16 cellular contexts compared by ENCODE assay signal in the genomic region with DNA sequence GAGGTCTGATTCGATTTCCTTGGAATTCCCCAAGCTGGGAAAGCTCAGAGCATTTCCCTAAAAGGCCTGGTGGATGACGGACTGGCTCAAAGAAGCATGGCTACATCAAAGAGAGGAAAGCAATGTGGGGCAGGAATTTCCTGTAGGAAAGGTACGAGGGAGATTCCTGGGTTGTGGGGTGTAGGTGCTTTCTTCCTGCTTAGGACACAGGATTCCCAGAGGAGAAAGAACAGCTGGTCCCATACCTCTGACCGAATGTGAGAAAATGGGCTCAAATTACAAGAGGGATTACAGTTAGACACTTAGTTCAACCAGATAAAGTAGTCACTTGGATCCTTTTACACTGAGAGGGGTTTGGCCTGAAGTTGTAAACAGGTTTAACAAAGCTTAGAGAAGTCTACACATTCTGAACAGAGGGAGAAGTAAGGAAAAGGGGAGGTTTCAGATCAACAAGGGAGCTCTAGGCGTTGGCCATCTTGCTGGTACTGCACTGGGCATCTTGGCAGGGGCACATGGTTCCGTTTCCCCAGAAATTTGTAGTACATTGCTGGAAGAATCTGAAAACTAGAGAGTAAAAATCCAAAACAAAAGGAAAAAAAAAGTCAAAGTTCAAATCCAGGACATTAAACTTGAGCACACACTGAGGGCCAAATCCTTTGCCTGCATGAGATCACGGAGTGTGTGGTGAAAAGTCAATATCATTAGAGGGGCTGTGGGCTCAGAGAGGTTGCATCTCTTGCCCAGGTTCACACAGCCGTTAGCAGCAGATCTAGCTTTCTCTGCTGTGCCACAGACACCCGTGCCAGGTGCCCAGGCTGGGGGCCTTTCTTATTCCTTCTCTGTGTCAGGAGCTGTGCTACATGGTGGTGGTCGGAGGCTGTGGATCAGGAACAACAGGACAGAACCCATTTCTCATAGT.
DNase-seq lines count a peak whose midpoint lies in the region; ATAC-seq and TF ChIP-seq lines count a peak whose summit lies in the region.
"Had no signal": no experiment of that assay in that cellular context is flagged by ENCODE, and none has a peak within 500 bp of the region (broad histone marks: within the 10 kb centered on the region; RNA-seq: fewer than 3 reads in every experiment).

No MANE protein-coding gene starts in this region.

- H3F3A ChIP-seq in smooth muscle cell (ENCODE audit: low read depth) = peaks cover 10% of the 10 kb centered on the region

- peak overlapping the region; percentile 3 for H3K9ac ChIP-seq in adipocyte (ENCODE audit: low read length)
- no peak overlapping the region for H3K9ac ChIP-seq in liver (ENCODE audit: low read depth in 1 of 2, low read length in 2 of 2)
- peak overlapping the region; percentile 23 for H3K9ac ChIP-seq in smooth muscle cell (ENCODE audit: low read depth)
- H3K9ac ChIP-seq: KMS-11 had no signal

- H2AFZ ChIP-seq in smooth muscle cell (ENCODE audit: low read depth) = no peak overlapping the region

- H3K9me3 ChIP-seq in adipocyte (ENCODE audit: control insufficient read depth, low read length) (no peaks in the 10 kb centered on the region), liver (ENCODE audit: control insufficient read depth in 4 of 4, low read length in 3 of 4) (no peaks in the 10 kb centered on the region), smooth muscle cell (replicated peaks; ENCODE audit: low read depth) (no peaks in the 10 kb centered on the region), lower lobe of right lung (no peaks in the 10 kb centered on the region), MG63 (no peaks in the 10 kb centered on the region)
- H3K9me3 ChIP-seq: esophagus squamous epithelium had no signal

- peak in 1 of 2 donors; percentile 13 for TF ChIP-seq RAD21 in liver (IDR thresholded peaks at IDR 0.05)

- TF ChIP-seq CTCF in liver (IDR thresholded peaks at IDR 0.05; ENCODE audit: low read depth, low read length, missing input control) (no peak), smooth muscle cell (IDR thresholded peaks at IDR 0.05; ENCODE audit: borderline replicate concordance, insufficient read depth, poor library complexity, severe bottlenecking) (no peak), lower lobe of right lung (IDR thresholded peaks at IDR 0.05) (no peak)

- no peak for ATAC-seq in lower lobe of right lung
- ATAC-seq in GM18858 (IDR thresholded peaks at IDR 0.05; ENCODE audit: unreplicated experiment) = no peak
- ATAC-seq: naive thymus-derived CD8-positive, alpha-beta T cell; T-cell had no signal

- 60% methylated on average over 10 of the region's 10 CpGs for WGBS in liver
- WGBS in smooth muscle cell (ENCODE audit: low lambda C conversion rate) = 45% methylated on average over 10 of the region's 10 CpGs

- H3K4me1 ChIP-seq in adipocyte (ENCODE audit: control insufficient read depth, insufficient read depth, low read length) (peaks cover 43% of the 10 kb centered on the region), liver (ENCODE audit: control insufficient read depth in 4 of 4, insufficient read depth in 4 of 4, low read length in 3 of 4) (peaks cover 6 to 12% (median 8%) of the 10 kb centered on the region in 4 donors), smooth muscle cell (ENCODE audit: low read depth) (peaks cover 25% of the 10 kb centered on the region), lower lobe of right lung (peaks cover 12% of the 10 kb centered on the region)

- H3K4me2 ChIP-seq in smooth muscle cell = peak overlapping the region; percentile 44
- H3K4me2 ChIP-seq: KMS-11 had no signal

- no peak overlapping the region for H3K4me3 ChIP-seq in adipocyte (ENCODE audit: low read length)
- no peak overlapping the region for H3K4me3 ChIP-seq in liver (ENCODE audit: low read depth in 1 of 3, low read length in 3 of 3)
- H3K4me3 ChIP-seq in smooth muscle cell = no peak overlapping the region
- no peak overlapping the region for H3K4me3 ChIP-seq in lower lobe of right lung
- no peak overlapping the region for H3K4me3 ChIP-seq in MG63
- H3K4me3 ChIP-seq: esophagus squamous epithelium had no signal

- H4K20me1 ChIP-seq in smooth muscle cell (ENCODE audit: low read depth) = no peaks in the 10 kb centered on the region

- no peaks in the 10 kb centered on the region for H3K79me2 ChIP-seq in smooth muscle cell (ENCODE audit: low read depth)

- H3K27me3 ChIP-seq in adipocyte (replicated peaks; ENCODE audit: control insufficient read depth, insufficient read depth, low read length) = no peaks in the 10 kb centered on the region
- H3K27me3 ChIP-seq in liver (ENCODE audit: control insufficient read depth in 4 of 4, insufficient read depth in 4 of 4, low read length in 3 of 4) = no peaks in the 10 kb centered on the region
- no peaks in the 10 kb centered on the region for H3K27me3 ChIP-seq in smooth muscle cell (ENCODE audit: low read depth)
- H3K27me3 ChIP-seq in lower lobe of right lung (ENCODE audit: low read depth) = no peaks in the 10 kb centered on the region
- H3K27me3 ChIP-seq in MG63 = no peaks in the 10 kb centered on the region

- intact Hi-C loops in lower lobe of right lung (cut with DNase I) = no loop called here

- H3K36me3 ChIP-seq in adipocyte (ENCODE audit: control insufficient read depth, insufficient read depth, low read length, severe bottlenecking) (no peaks in the 10 kb centered on the region), liver (ENCODE audit: control insufficient read depth in 4 of 4, insufficient read depth in 3 of 4, low read depth in 1 of 4, low read length in 3 of 4) (no peaks in the 10 kb centered on the region), smooth muscle cell (ENCODE audit: low read depth) (no peaks in the 10 kb centered on the region), lower lobe of right lung (no peaks in the 10 kb centered on the region), MG63 (no peaks in the 10 kb centered on the region)
- H3K36me3 ChIP-seq: esophagus squamous epithelium had no signal

- H3K27ac ChIP-seq in liver (ENCODE audit: low read depth in 1 of 2, low read length in 2 of 2) = peak overlapping the region in 1 of 2 donors; percentile 38
- peak overlapping the region; percentile 68 for H3K27ac ChIP-seq in smooth muscle cell (ENCODE audit: low read depth)
- no peak overlapping the region for H3K27ac ChIP-seq in lower lobe of right lung
- H3K27ac ChIP-seq: esophagus squamous epithelium, KMS-11 had no signal

- DNase-seq in activated CD8-positive, alpha-beta memory T cell treated with anti-CD3 and anti-CD28 coated beads, Interleukin-2, amount 50 U/mL, for 48 hours = peak; percentile 32
- no peak for DNase-seq in activated CD8-positive, alpha-beta memory T cell treated with anti-CD3 and anti-CD28 coated beads for 24 hours
- DNase-seq in adipocyte (ENCODE audit: low read depth) (no peak), smooth muscle cell (lab: John Stamatoyannopoulos, UW; ENCODE audit: unreplicated experiment) (no peak), lower lobe of right lung (no peak), MG63 (no peak)
- DNase-seq: activated naive CD4-positive, alpha-beta T cell treated with Interleukin-2 at 50 U/mL for 16 hours; central memory CD4-positive, alpha-beta T cell; esophagus squamous epithelium; naive thymus-derived CD8-positive, alpha-beta T cell; NCI-H187; stimulated activated CD4-positive, alpha-beta T cell treated with anti-CD3 and anti-CD28 coated beads, Interleukin-12 subunit alpha, Interleukin-12 subunit beta, amount 100 ng/mL, for 4 hours had no signal

TF ChIP-seq in liver, 16 proteins besides CTCF, POLR2A, EP300 and RAD21 (continues in another document):
- TF ChIP-seq, protein P1, sequence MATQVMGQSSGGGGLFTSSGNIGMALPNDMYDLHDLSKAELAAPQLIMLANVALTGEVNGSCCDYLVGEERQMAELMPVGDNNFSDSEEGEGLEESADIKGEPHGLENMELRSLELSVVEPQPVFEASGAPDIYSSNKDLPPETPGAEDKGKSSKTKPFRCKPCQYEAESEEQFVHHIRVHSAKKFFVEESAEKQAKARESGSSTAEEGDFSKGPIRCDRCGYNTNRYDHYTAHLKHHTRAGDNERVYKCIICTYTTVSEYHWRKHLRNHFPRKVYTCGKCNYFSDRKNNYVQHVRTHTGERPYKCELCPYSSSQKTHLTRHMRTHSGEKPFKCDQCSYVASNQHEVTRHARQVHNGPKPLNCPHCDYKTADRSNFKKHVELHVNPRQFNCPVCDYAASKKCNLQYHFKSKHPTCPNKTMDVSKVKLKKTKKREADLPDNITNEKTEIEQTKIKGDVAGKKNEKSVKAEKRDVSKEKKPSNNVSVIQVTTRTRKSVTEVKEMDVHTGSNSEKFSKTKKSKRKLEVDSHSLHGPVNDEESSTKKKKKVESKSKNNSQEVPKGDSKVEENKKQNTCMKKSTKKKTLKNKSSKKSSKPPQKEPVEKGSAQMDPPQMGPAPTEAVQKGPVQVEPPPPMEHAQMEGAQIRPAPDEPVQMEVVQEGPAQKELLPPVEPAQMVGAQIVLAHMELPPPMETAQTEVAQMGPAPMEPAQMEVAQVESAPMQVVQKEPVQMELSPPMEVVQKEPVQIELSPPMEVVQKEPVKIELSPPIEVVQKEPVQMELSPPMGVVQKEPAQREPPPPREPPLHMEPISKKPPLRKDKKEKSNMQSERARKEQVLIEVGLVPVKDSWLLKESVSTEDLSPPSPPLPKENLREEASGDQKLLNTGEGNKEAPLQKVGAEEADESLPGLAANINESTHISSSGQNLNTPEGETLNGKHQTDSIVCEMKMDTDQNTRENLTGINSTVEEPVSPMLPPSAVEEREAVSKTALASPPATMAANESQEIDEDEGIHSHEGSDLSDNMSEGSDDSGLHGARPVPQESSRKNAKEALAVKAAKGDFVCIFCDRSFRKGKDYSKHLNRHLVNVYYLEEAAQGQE (IDR thresholded peaks at IDR 0.05) = no peak
- TF ChIP-seq ATF3 (IDR thresholded peaks at IDR 0.05) = no peak
- peak; percentile 45 for TF ChIP-seq SP1 (IDR thresholded peaks at IDR 0.05)
- no peak for TF ChIP-seq FOXA1 (IDR thresholded peaks at IDR 0.05)
- peak; percentile 34 to 44 for TF ChIP-seq HNF4A (conservative IDR thresholded peaks at IDR 0.05)
- TF ChIP-seq FOXA2 (IDR thresholded peaks at IDR 0.05) = peak; percentile 55
- no peak for TF ChIP-seq TAF1 (conservative IDR thresholded peaks at IDR 0.05)
- TF ChIP-seq YY1 (IDR thresholded peaks at IDR 0.05) = no peak
- TF ChIP-seq RXRA (IDR thresholded peaks at IDR 0.05) = peak; percentile 89 to 92
- no peak for TF ChIP-seq HNF4G (IDR thresholded peaks at IDR 0.05)
- no peak for TF ChIP-seq JUND (IDR thresholded peaks at IDR 0.05)
- TF ChIP-seq NR2F2 (IDR thresholded peaks at IDR 0.05) = no peak

Comparison
In these comparisons a context has a peak if more than half of its experiments do, and no peak if none do; other contexts are left out.
1. H3K9ac ChIP-seq: peak in adipocyte (single experiment) and smooth muscle cell (single experiment); none in liver (0 of 2).